ENCODE assay signal across 11 cellular contexts in genomic region chr5:126015244-126016054, GRCh38.
DNase-seq lines count a peak whose midpoint lies in the region; ATAC-seq and TF ChIP-seq lines count a peak whose summit lies in the region.
"Had no signal": no experiment of that assay in that cellular context is flagged by ENCODE, and none has a peak within 500 bp of the region (broad histone marks: within the 10 kb centered on the region; RNA-seq: fewer than 3 reads in every experiment).

No MANE protein-coding gene starts in this region.

- CTCF ChIA-PET in activated CD4-positive, alpha-beta T cell treated with anti-CD3 and anti-CD28 coated beads for 36 hours (lab: Charles Lee): no interaction called here

- no peak overlapping the region for H3K4ac ChIP-seq in mesenchymal stem cell (ENCODE audit: low read depth in 1 of 2, low read length in 2 of 2)

- H3K9me3 Mint-ChIP-seq in chondrocyte (ENCODE audit: low read depth) (no peaks in the 10 kb centered on the region), mesothelial cell of epicardium (no peaks in the 10 kb centered on the region)
- no peaks in the 10 kb centered on the region for H3K9me3 Mint-ChIP-seq in activated CD4-positive, alpha-beta T cell treated with anti-CD3 and anti-CD28 coated beads for 36 hours (ENCODE audit: low read depth)

- H3K9me3 ChIP-seq in mesenchymal stem cell (ENCODE audit: control insufficient read depth, low read length): no peaks in the 10 kb centered on the region

- H3K36me3 Mint-ChIP-seq in chondrocyte (ENCODE audit: low read depth) (no peaks in the 10 kb centered on the region), mesothelial cell of epicardium (no peaks in the 10 kb centered on the region)
- no peaks in the 10 kb centered on the region for H3K36me3 Mint-ChIP-seq in activated CD4-positive, alpha-beta T cell treated with anti-CD3 and anti-CD28 coated beads for 36 hours (ENCODE audit: low read depth)

- no peak overlapping the region for H3K4me2 ChIP-seq in mesenchymal stem cell (ENCODE audit: low read length, poor library complexity, severe bottlenecking)

- H3K27me3 ChIP-seq in mesenchymal stem cell (ENCODE audit: control insufficient read depth in 1 of 2, insufficient read depth in 1 of 2, low read length in 2 of 2): no peaks in the 10 kb centered on the region

- POLR2A ChIA-PET in activated CD4-positive, alpha-beta T cell treated with anti-CD3 and anti-CD28 coated beads for 36 hours (lab: Charles Lee): no interaction called here

- H3K4me3 ChIP-seq in mesenchymal stem cell (ENCODE audit: insufficient read depth in 1 of 2, low read depth in 1 of 2, low read length in 2 of 2): peak overlapping the region in 1 of 2 experiments; percentile 60

- H2AFZ ChIP-seq in mesenchymal stem cell (ENCODE audit: low read depth, low read length): no peak overlapping the region

- H3K27ac Mint-ChIP-seq in chondrocyte (ENCODE audit: unreplicated experiment) (peak overlapping the region; percentile 4), mesothelial cell of epicardium (no peak overlapping the region)
- H3K27ac Mint-ChIP-seq in activated CD4-positive, alpha-beta T cell treated with anti-CD3 and anti-CD28 coated beads for 36 hours: no peak overlapping the region
- H3K27ac Mint-ChIP-seq: CD4-positive, alpha-beta T cell had no signal

- peaks cover 24% of the 10 kb centered on the region for H3K4me1 Mint-ChIP-seq in chondrocyte (ENCODE audit: low read depth)
- H3K4me1 Mint-ChIP-seq in activated CD4-positive, alpha-beta T cell treated with anti-CD3 and anti-CD28 coated beads for 36 hours: no peaks in the 10 kb centered on the region
- peaks cover 15% of the 10 kb centered on the region for H3K4me1 Mint-ChIP-seq in mesothelial cell of epicardium

- H3K27me3 Mint-ChIP-seq in chondrocyte (ENCODE audit: low read depth): peaks cover 2% of the 10 kb centered on the region
- no peaks in the 10 kb centered on the region for H3K27me3 Mint-ChIP-seq in activated CD4-positive, alpha-beta T cell treated with anti-CD3 and anti-CD28 coated beads for 36 hours
- peaks cover 2% of the 10 kb centered on the region for H3K27me3 Mint-ChIP-seq in mesothelial cell of epicardium (ENCODE audit: low read depth)
- H3K27me3 Mint-ChIP-seq: CD4-positive, alpha-beta T cell had no signal

- H2BK5ac ChIP-seq in mesenchymal stem cell (ENCODE audit: low read depth, low read length, poor library complexity, severe bottlenecking): no peak overlapping the region

- no peak overlapping the region for H3K23ac ChIP-seq in mesenchymal stem cell (ENCODE audit: low read length in 2 of 2)

- DNase-seq in Ammon's horn (ENCODE audit: low spot score) (peak; percentile 56), NCI-H1417 treated with DMSO at 0.1 percent for 48 hours (lab: John Stamatoyannopoulos, UW) (peak; percentile 4), chondrocyte (ENCODE audit: low spot score) (no peak), mesenchymal stem cell (no peak), mesothelial cell of epicardium (ENCODE audit: low spot score in 2 of 2, unreplicated experiment in 2 of 2) (no peak)
- no peak for DNase-seq in activated CD4-positive, alpha-beta T cell treated with anti-CD3 and anti-CD28 coated beads for 36 hours
- DNase-seq: CD4-positive, alpha-beta T cell; KBM-7 had no signal

- 89% methylated on average over 4 of the region's 8 CpGs for WGBS in mesenchymal stem cell

- no peaks in the 10 kb centered on the region for H3K79me1 ChIP-seq in mesenchymal stem cell (replicated peaks; ENCODE audit: low read length, poor library complexity, severe bottlenecking)

- intact Hi-C loops in activated CD4-positive, alpha-beta T cell treated with anti-CD3 and anti-CD28 coated beads for 36 hours (cut with DNase I, micrococcal nuclease): no loop called here

- H3K27ac ChIP-seq in mesenchymal stem cell (ENCODE audit: low read length, poor library complexity, severe bottlenecking): no peak overlapping the region

- H3K14ac ChIP-seq in mesenchymal stem cell (ENCODE audit: low read length in 2 of 2): no peak overlapping the region

- H3K4me3 Mint-ChIP-seq in chondrocyte (ENCODE audit: unreplicated experiment) (no peak overlapping the region), mesothelial cell of epicardium (no peak overlapping the region)
- no peak overlapping the region for H3K4me3 Mint-ChIP-seq in activated CD4-positive, alpha-beta T cell treated with anti-CD3 and anti-CD28 coated beads for 36 hours
- H3K4me3 Mint-ChIP-seq: CD4-positive, alpha-beta T cell had no signal

- no peak overlapping the region for H2BK120ac ChIP-seq in mesenchymal stem cell (ENCODE audit: low read depth, low read length)

- H2AK5ac ChIP-seq in mesenchymal stem cell (ENCODE audit: low read length, severe bottlenecking): no peak overlapping the region

- H2BK12ac ChIP-seq in mesenchymal stem cell (ENCODE audit: low read length in 2 of 2): no peak overlapping the region

- no peak overlapping the region for H2BK15ac ChIP-seq in mesenchymal stem cell (ENCODE audit: low read depth, poor library complexity, severe bottlenecking)

- no peaks in the 10 kb centered on the region for H3K4me1 ChIP-seq in mesenchymal stem cell (ENCODE audit: control insufficient read depth, insufficient read depth, low read depth, low read length)

- H4K91ac ChIP-seq in mesenchymal stem cell (ENCODE audit: low read length): no peak overlapping the region

- ATAC-seq in GM21529 (IDR thresholded peaks at IDR 0.05; ENCODE audit: unreplicated experiment): no peak
- no peak for ATAC-seq in activated CD4-positive, alpha-beta T cell treated with anti-CD3 and anti-CD28 coated beads for 36 hours
- ATAC-seq in HG02884 (IDR thresholded peaks at IDR 0.05; ENCODE audit: unreplicated experiment): no peak
- ATAC-seq: esophagus mucosa had no signal

- no peaks in the 10 kb centered on the region for H3K36me3 ChIP-seq in mesenchymal stem cell (ENCODE audit: control insufficient read depth in 1 of 2, insufficient read depth in 2 of 2, low read depth in 1 of 2, low read length in 2 of 2)

- H3K9ac ChIP-seq in mesenchymal stem cell (ENCODE audit: low read length): peak overlapping the region; percentile 48

- peak overlapping the region in 1 of 2 experiments; percentile 33 for H3K18ac ChIP-seq in mesenchymal stem cell (ENCODE audit: low read depth in 1 of 2, low read length in 2 of 2)

- H4K8ac ChIP-seq in mesenchymal stem cell (ENCODE audit: low read length): no peak overlapping the region

- TF ChIP-seq CTCF in chondrocyte (IDR thresholded peaks at IDR 0.05): no peak
- no peak for TF ChIP-seq CTCF in mesothelial cell of epicardium (IDR thresholded peaks at IDR 0.05; ENCODE audit: unreplicated experiment)

Comparison
In these comparisons a context has a peak if more than half of its experiments do, and no peak if none do; other contexts are left out.
1. DNase-seq: peak in Ammon's horn (single experiment) and NCI-H1417 treated with DMSO at 0.1 percent for 48 hours (single experiment); none in chondrocyte (single experiment), mesenchymal stem cell (single experiment), activated CD4-positive, alpha-beta T cell treated with anti-CD3 and anti-CD28 coated beads for 36 hours (single experiment) and mesothelial cell of epicardium (0 of 2).